In the genomic region with DNA sequence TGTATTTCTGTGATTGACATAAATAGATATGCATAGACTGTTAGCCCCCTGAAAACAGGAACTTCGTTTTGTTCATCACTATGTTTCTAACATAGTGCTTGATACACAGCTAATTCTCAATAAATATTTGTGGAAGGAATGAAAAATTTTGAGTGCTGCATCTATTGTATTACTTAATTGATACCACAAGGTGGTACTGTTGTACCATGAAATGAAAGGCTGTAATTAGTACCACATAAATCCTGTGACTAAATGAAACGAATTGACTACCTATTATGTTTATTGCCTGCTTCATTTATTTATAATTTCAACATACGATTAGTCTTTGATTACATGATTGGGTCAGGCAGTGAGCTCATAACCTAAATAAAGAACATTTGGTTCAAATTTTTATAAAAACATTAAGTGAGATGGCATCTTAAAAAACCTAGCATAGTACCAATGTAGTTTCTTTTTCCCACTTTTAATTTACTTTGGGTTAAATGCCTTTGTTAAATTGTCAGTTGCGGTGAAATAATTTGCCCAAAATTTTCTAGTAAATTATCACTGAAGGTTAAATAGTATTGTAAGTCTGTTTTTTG, we compare ENCODE assay signal across 1 cellular context.
TF ChIP-seq lines count a peak whose summit lies in the region.

No MANE protein-coding gene starts in this region.

TF ChIP-seq in liver, 16 proteins besides CTCF, POLR2A, EP300 and RAD21 (continued from another document):
- TF ChIP-seq, protein P1, sequence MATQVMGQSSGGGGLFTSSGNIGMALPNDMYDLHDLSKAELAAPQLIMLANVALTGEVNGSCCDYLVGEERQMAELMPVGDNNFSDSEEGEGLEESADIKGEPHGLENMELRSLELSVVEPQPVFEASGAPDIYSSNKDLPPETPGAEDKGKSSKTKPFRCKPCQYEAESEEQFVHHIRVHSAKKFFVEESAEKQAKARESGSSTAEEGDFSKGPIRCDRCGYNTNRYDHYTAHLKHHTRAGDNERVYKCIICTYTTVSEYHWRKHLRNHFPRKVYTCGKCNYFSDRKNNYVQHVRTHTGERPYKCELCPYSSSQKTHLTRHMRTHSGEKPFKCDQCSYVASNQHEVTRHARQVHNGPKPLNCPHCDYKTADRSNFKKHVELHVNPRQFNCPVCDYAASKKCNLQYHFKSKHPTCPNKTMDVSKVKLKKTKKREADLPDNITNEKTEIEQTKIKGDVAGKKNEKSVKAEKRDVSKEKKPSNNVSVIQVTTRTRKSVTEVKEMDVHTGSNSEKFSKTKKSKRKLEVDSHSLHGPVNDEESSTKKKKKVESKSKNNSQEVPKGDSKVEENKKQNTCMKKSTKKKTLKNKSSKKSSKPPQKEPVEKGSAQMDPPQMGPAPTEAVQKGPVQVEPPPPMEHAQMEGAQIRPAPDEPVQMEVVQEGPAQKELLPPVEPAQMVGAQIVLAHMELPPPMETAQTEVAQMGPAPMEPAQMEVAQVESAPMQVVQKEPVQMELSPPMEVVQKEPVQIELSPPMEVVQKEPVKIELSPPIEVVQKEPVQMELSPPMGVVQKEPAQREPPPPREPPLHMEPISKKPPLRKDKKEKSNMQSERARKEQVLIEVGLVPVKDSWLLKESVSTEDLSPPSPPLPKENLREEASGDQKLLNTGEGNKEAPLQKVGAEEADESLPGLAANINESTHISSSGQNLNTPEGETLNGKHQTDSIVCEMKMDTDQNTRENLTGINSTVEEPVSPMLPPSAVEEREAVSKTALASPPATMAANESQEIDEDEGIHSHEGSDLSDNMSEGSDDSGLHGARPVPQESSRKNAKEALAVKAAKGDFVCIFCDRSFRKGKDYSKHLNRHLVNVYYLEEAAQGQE (IDR thresholded peaks at IDR 0.05) = no peak
- TF ChIP-seq, protein P2, sequence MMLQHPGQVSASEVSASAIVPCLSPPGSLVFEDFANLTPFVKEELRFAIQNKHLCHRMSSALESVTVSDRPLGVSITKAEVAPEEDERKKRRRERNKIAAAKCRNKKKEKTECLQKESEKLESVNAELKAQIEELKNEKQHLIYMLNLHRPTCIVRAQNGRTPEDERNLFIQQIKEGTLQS (IDR thresholded peaks at IDR 0.05) = no peak
- TF ChIP-seq, protein P3, sequence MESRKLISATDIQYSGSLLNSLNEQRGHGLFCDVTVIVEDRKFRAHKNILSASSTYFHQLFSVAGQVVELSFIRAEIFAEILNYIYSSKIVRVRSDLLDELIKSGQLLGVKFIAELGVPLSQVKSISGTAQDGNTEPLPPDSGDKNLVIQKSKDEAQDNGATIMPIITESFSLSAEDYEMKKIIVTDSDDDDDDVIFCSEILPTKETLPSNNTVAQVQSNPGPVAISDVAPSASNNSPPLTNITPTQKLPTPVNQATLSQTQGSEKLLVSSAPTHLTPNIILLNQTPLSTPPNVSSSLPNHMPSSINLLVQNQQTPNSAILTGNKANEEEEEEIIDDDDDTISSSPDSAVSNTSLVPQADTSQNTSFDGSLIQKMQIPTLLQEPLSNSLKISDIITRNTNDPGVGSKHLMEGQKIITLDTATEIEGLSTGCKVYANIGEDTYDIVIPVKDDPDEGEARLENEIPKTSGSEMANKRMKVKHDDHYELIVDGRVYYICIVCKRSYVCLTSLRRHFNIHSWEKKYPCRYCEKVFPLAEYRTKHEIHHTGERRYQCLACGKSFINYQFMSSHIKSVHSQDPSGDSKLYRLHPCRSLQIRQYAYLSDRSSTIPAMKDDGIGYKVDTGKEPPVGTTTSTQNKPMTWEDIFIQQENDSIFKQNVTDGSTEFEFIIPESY (IDR thresholded peaks at IDR 0.05) = no peak
- no peak for TF ChIP-seq YY1 (IDR thresholded peaks at IDR 0.05)
- TF ChIP-seq HNF4A (conservative IDR thresholded peaks at IDR 0.05) = no peak
- TF ChIP-seq, protein P4, sequence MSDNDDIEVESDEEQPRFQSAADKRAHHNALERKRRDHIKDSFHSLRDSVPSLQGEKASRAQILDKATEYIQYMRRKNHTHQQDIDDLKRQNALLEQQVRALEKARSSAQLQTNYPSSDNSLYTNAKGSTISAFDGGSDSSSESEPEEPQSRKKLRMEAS (IDR thresholded peaks at IDR 0.05) = no peak
- no peak for TF ChIP-seq HNF4G (IDR thresholded peaks at IDR 0.05)
- no peak for TF ChIP-seq SP1 (IDR thresholded peaks at IDR 0.05)
- TF ChIP-seq GABPA (IDR thresholded peaks at IDR 0.05 in 1 of 2, conservative IDR thresholded peaks at IDR 0.05 in 1 of 2) = no peak
